In the genomic region with DNA sequence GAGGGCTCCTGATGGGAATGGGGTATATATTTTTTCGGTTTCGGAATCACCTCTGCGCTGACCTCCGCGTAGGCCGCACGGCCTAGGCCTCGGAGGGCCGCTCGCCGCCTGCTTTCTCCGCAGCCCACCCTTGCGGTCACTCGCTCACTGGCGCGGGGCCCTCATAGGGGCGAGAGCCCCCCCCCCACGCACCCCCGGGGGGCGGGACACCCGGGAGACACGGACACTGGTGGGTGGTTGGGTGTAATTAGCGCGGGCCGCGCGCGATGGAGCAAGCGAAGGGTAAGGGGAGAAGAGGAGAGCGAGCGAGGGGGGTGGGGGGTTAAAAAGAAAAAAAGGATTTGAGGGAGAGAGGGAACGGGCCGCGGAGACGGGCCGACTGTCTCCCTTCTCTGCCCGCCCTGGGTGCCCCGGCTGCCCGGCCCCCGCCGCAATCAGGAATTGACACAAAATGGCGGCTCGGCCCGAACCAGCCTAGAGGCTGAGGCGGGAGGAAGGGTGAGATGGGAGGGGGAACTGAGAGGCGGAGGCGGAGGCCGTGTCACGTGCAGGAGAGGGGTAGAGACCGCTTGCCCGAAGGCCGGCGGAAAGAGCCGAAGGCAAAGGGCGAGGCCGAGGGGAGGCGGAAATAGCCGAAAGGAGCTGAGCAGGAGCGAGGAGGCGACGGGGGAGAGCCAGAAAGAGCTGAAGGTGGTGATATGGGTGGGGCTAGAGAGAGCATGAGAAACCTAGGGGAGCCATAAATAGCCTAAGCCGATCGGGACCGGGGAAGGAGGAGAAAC, we compare ENCODE assay signal across 1 cellular context.
A peak's percentile ranks its signal among the peaks of the same experiment; 100 is the strongest.
TF ChIP-seq lines count a peak whose summit lies in the region.

No MANE protein-coding gene starts in this region.

TF ChIP-seq in K562, 482 proteins besides CTCF, POLR2A, EP300 and RAD21 (continued from another document):
- no peak for TF ChIP-seq SNAPC5 (CRISPR knock-in tag; IDR thresholded peaks at IDR 0.05)
- peak; percentile 58; the same call in 1 of the 2 replicates for TF ChIP-seq THRB (CRISPR knock-in tag; conservative IDR thresholded peaks at IDR 0.05)
- TF ChIP-seq PTRF (tag; IDR thresholded peaks at IDR 0.05), result no peak
- no peak for TF ChIP-seq FOXJ3 (CRISPR knock-in tag; IDR thresholded peaks at IDR 0.05)
- no peak for TF ChIP-seq TCF3 (CRISPR knock-in tag; IDR thresholded peaks at IDR 0.05)
- TF ChIP-seq ZNF239 (CRISPR knock-in tag; IDR thresholded peaks at IDR 0.05), result no peak
- TF ChIP-seq, protein P1, sequence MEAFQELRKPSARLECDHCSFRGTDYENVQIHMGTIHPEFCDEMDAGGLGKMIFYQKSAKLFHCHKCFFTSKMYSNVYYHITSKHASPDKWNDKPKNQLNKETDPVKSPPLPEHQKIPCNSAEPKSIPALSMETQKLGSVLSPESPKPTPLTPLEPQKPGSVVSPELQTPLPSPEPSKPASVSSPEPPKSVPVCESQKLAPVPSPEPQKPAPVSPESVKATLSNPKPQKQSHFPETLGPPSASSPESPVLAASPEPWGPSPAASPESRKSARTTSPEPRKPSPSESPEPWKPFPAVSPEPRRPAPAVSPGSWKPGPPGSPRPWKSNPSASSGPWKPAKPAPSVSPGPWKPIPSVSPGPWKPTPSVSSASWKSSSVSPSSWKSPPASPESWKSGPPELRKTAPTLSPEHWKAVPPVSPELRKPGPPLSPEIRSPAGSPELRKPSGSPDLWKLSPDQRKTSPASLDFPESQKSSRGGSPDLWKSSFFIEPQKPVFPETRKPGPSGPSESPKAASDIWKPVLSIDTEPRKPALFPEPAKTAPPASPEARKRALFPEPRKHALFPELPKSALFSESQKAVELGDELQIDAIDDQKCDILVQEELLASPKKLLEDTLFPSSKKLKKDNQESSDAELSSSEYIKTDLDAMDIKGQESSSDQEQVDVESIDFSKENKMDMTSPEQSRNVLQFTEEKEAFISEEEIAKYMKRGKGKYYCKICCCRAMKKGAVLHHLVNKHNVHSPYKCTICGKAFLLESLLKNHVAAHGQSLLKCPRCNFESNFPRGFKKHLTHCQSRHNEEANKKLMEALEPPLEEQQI (IDR thresholded peaks at IDR 0.05), result no peak
- no peak for TF ChIP-seq ZNF146 (CRISPR knock-in tag; IDR thresholded peaks at IDR 0.05; ENCODE audit: unreplicated experiment)
- TF ChIP-seq CREBBP (IDR thresholded peaks at IDR 0.05; ENCODE audit: low read depth, low read length), result no peak
- no peak for TF ChIP-seq ETV5 (CRISPR knock-in tag; IDR thresholded peaks at IDR 0.05; ENCODE audit: low read depth)
- TF ChIP-seq ZNF586 (CRISPR knock-in tag; conservative IDR thresholded peaks at IDR 0.05), result 0 out of 2 replicates have a peak, but pooled peaks have one; percentile 46
- TF ChIP-seq ZNF253 (CRISPR knock-in tag; conservative IDR thresholded peaks at IDR 0.05), result no peak
- TF ChIP-seq GTF2A2 (tag; IDR thresholded peaks at IDR 0.05), result no peak
